In the genomic region with DNA sequence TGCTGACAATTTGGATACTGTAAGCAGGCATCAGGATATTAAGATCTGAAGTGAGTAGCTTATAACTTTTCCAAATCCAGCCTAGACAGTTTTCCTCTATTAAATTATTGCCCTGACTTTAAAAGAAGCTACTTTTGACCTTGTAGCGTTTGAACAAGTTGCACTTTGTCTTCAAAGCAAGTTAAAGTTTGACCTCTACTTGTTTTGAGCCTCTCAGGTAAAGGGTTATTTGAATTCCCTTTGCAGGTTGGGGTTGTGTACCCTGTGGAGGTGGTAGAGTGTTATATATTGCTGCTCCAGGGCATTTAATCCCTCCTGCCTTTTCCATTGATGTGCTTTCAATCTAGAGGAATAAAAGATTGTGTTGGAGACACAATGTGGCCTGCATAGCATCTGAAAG, we compare ENCODE assay signal across 2 cellular contexts.
TF ChIP-seq lines count a peak whose summit lies in the region.

No MANE protein-coding gene starts in this region.

TF ChIP-seq in WTC11, 78 proteins besides CTCF, POLR2A, EP300 and RAD21:
- TF ChIP-seq ZNF396 (CRISPR knock-in tag; IDR thresholded peaks at IDR 0.05; ENCODE audit: borderline replicate concordance) (no peak), MXD4 (CRISPR knock-in tag; IDR thresholded peaks at IDR 0.05; ENCODE audit: borderline replicate concordance) (no peak), ZNF219 (CRISPR knock-in tag; IDR thresholded peaks at IDR 0.05; ENCODE audit: borderline replicate concordance) (no peak), ZBTB21 (CRISPR knock-in tag; IDR thresholded peaks at IDR 0.05; ENCODE audit: borderline replicate concordance) (no peak), GTF2I (CRISPR knock-in tag; conservative IDR thresholded peaks at IDR 0.05) (no peak)
- TF ChIP-seq, protein P1, sequence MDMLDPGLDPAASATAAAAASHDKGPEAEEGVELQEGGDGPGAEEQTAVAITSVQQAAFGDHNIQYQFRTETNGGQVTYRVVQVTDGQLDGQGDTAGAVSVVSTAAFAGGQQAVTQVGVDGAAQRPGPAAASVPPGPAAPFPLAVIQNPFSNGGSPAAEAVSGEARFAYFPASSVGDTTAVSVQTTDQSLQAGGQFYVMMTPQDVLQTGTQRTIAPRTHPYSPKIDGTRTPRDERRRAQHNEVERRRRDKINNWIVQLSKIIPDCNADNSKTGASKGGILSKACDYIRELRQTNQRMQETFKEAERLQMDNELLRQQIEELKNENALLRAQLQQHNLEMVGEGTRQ (CRISPR knock-in tag; IDR thresholded peaks at IDR 0.05): no peak

TF ChIP-seq in HepG2, 621 proteins besides CTCF, POLR2A, EP300 and RAD21:
- no peak for TF ChIP-seq PHF5A (CRISPR knock-in tag; IDR thresholded peaks at IDR 0.05; ENCODE audit: low read depth, unreplicated experiment)
- TF ChIP-seq, protein P2, sequence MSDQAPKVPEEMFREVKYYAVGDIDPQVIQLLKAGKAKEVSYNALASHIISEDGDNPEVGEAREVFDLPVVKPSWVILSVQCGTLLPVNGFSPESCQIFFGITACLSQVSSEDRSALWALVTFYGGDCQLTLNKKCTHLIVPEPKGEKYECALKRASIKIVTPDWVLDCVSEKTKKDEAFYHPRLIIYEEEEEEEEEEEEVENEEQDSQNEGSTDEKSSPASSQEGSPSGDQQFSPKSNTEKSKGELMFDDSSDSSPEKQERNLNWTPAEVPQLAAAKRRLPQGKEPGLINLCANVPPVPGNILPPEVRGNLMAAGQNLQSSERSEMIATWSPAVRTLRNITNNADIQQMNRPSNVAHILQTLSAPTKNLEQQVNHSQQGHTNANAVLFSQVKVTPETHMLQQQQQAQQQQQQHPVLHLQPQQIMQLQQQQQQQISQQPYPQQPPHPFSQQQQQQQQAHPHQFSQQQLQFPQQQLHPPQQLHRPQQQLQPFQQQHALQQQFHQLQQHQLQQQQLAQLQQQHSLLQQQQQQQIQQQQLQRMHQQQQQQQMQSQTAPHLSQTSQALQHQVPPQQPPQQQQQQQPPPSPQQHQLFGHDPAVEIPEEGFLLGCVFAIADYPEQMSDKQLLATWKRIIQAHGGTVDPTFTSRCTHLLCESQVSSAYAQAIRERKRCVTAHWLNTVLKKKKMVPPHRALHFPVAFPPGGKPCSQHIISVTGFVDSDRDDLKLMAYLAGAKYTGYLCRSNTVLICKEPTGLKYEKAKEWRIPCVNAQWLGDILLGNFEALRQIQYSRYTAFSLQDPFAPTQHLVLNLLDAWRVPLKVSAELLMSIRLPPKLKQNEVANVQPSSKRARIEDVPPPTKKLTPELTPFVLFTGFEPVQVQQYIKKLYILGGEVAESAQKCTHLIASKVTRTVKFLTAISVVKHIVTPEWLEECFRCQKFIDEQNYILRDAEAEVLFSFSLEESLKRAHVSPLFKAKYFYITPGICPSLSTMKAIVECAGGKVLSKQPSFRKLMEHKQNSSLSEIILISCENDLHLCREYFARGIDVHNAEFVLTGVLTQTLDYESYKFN (CRISPR knock-in tag; conservative IDR thresholded peaks at IDR 0.05): peak; percentile 62
- TF ChIP-seq, protein P3, sequence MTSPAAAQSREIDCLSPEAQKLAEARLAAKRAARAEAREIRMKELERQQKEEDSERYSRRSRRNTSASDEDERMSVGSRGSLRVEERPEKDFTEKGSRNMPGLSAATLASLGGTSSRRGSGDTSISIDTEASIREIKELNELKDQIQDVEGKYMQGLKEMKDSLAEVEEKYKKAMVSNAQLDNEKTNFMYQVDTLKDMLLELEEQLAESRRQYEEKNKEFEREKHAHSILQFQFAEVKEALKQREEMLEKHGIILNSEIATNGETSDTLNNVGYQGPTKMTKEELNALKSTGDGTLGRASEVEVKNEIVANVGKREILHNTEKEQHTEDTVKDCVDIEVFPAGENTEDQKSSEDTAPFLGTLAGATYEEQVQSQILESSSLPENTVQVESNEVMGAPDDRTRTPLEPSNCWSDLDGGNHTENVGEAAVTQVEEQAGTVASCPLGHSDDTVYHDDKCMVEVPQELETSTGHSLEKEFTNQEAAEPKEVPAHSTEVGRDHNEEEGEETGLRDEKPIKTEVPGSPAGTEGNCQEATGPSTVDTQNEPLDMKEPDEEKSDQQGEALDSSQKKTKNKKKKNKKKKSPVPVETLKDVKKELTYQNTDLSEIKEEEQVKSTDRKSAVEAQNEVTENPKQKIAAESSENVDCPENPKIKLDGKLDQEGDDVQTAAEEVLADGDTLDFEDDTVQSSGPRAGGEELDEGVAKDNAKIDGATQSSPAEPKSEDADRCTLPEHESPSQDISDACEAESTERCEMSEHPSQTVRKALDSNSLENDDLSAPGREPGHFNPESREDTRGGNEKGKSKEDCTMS (CRISPR knock-in tag; conservative IDR thresholded peaks at IDR 0.05): no peak
- no peak for TF ChIP-seq ZIK1 (CRISPR knock-in tag; IDR thresholded peaks at IDR 0.05; ENCODE audit: borderline replicate concordance, low read depth)
- peak; percentile 67 for TF ChIP-seq ESRRA (CRISPR knock-in tag; IDR thresholded peaks at IDR 0.05; ENCODE audit: low read depth)
- TF ChIP-seq ZNF678 (CRISPR knock-in tag; IDR thresholded peaks at IDR 0.05): no peak
- no peak for TF ChIP-seq ZNF20 (CRISPR knock-in tag; IDR thresholded peaks at IDR 0.05)
